12 cellular contexts compared by ENCODE assay signal in the genomic region with DNA sequence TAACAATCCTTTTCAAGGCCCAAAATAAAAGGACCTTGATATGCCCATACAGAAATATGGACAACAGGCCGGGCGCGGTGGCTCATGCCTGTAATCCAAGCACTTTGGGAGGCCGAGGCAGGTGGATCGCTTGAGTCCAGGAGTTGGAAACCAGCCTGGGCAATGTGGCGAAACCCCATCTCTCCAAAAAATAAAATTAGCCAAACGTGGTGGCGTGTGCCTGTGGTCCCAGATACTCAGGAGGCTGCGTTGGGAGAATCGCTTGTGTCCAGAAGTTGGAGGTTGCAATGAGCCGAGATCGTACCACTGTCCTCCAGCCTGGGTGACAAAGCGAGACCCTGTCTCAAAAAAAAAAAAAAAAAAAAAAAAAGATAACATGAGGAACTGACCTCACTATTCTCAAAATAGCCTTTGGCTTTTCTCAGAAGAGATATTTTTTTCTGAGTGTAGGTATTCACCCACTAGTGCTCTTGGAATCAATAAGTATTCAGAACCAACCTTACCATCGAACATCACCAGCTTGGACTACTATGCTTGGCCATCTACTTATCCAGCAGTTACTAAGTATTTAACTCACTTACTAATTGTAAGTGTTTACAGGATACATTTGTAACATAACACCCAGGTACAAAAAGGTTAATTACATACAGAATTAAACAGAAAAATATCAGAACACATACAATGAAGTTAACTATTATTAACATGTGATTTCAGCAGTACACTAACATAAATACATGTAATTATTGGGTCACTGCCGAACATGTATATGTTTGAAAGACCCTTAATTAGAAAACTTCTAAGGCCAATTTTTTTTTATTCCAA.
DNase-seq lines count a peak whose midpoint lies in the region; FAIRE-seq and TF ChIP-seq lines count a peak whose summit lies in the region.
"Had no signal": no experiment of that assay in that cellular context is flagged by ENCODE, and none has a peak within 500 bp of the region (broad histone marks: within the 10 kb centered on the region; RNA-seq: fewer than 3 reads in every experiment).

No MANE protein-coding gene starts in this region.

- no peaks in the 10 kb centered on the region for H3K79me1 ChIP-seq in H1 (ENCODE audit: low read depth, low read length)

- H3K9me3 ChIP-seq in AG04450 (ENCODE audit: control insufficient read depth, insufficient read depth, low read length) (no peaks in the 10 kb centered on the region), H1 (ENCODE audit: insufficient read depth in 2 of 2, low read depth in 1 of 2, low read length in 1 of 2) (peaks cover 0 to 3% of the 10 kb centered on the region in 2 experiments; a peak in 1 of 4 replicates)
- H3K9me3 ChIP-seq: Peyer's patch had no signal

- H4K8ac ChIP-seq in H1 (ENCODE audit: extremely low read depth, insufficient read depth, low read length): no peak overlapping the region

- H4K5ac ChIP-seq in H1 (ENCODE audit: insufficient read length, low read depth, low read length): no peak overlapping the region

- H3K56ac ChIP-seq in H1 (replicated peaks; ENCODE audit: insufficient read length, low read depth, low read length): no peak overlapping the region

- no peaks in the 10 kb centered on the region for H3K27me3 ChIP-seq in AG04450 (ENCODE audit: control insufficient read depth, insufficient read depth, low read length)
- no peaks in the 10 kb centered on the region for H3K27me3 ChIP-seq in H1 (replicated peaks in 1 of 4; ENCODE audit: control insufficient read depth in 3 of 4, extremely low read depth in 1 of 4, insufficient read depth in 3 of 4, low read length in 3 of 4)
- H3K27me3 ChIP-seq: Peyer's patch had no signal

- no peak overlapping the region for H2AK5ac ChIP-seq in H1 (ENCODE audit: low read depth, low read length)

- no peak overlapping the region for H2AFZ ChIP-seq in H1 (ENCODE audit: low read length)

- H3K79me2 ChIP-seq in H1 (ENCODE audit: control insufficient read depth in 1 of 2, insufficient read depth in 2 of 2, low read length in 2 of 2): peaks cover 0 to 6% of the 10 kb centered on the region in 2 experiments; a peak in 1 of 4 replicates

- H4K20me1 ChIP-seq in H1 (replicated peaks in 1 of 2; ENCODE audit: control insufficient read depth in 1 of 2, insufficient read depth in 2 of 2, low read length in 2 of 2): no peaks in the 10 kb centered on the region

- WGBS in H1 (ENCODE audit: extremely low coverage in 1 of 2, insufficient coverage in 1 of 2, insufficient read length in 1 of 2, insufficient replicate concordance in 2 of 2, low coverage in 1 of 2, low lambda C conversion rate in 2 of 2, missing lambda C conversion rate in 1 of 2), 2 experiments: 91% methylated on average over 14 of the region's 15 CpGs; no CpG with 5 or more reads in 1 of the 2 experiments

- H2BK20ac ChIP-seq in H1 (ENCODE audit: low read length): no peak overlapping the region

- H3K4me3 ChIP-seq in AG04450 (ENCODE audit: low read depth, low read length) (no peak overlapping the region), GM08714 (ENCODE audit: low read length) (peak overlapping the region; percentile 6; the same call in 1 of the 2 replicates), H1 (ENCODE audit: extremely low read depth in 1 of 4, insufficient read depth in 2 of 4, low read depth in 3 of 4, low read length in 4 of 4) (peak overlapping the region in 2 of 4 experiments; percentile 67 to 69; a peak in 3 of 8 replicates)

- H3K27ac ChIP-seq in AG04450 (ENCODE audit: low read depth, low read length): peak overlapping the region; percentile 13
- H3K27ac ChIP-seq in H1 (ENCODE audit: low read depth, low read length): no peak overlapping the region; the same call in 1 of the 2 replicates

- peak overlapping the region; percentile 65 for H4K91ac ChIP-seq in H1 (replicated peaks; ENCODE audit: insufficient read length, low read length)

- TF ChIP-seq POLR2A in H1 (IDR thresholded peaks at IDR 0.05; ENCODE audit: control extremely low read depth in 1 of 2, low read depth in 2 of 2, low read length in 2 of 2): peak in 1 of 2 experiments; percentile 84; a peak in 2 of 3 replicates

- H2BK12ac ChIP-seq in H1 (ENCODE audit: low read depth, low read length): no peak overlapping the region

- no peak overlapping the region; a peak in 1 of 7 replicates for H3K9ac ChIP-seq in H1 (replicated peaks in 1 of 4; ENCODE audit: extremely low read depth in 1 of 4, low read depth in 3 of 4, low read length in 3 of 4)

- peak overlapping the region; percentile 64; the same call in 1 of the 2 replicates for H2BK5ac ChIP-seq in H1 (ENCODE audit: low read depth, low read length)

- CTCF ChIA-PET in AG04450 (lab: Charles Lee) (interaction anchor here (1.1 to 2.7 kb wide), 2 partner anchors 17 to 83 kb away, joined by 3 to 17 read pairs; no protein-coding TSS in a partner anchor), H1 (lab: Charles Lee; ENCODE audit: partially characterized antibody) (interaction anchor here (0.6 to 1.7 kb wide), 4 partner anchors 8 to 319 kb away, joined by 3 to 5 read pairs (median 4); a partner anchor contains a TSS), HEK293T (lab: Yijun Ruan, JAX) (no interaction called here)

- FAIRE-seq in H1 (lab: Jason Lieb, UNC): no peak

- H3K36me3 ChIP-seq in H1 (ENCODE audit: control insufficient read depth in 2 of 4, insufficient read depth in 4 of 4, low read length in 3 of 4): no peaks in the 10 kb centered on the region
- H3K36me3 ChIP-seq: Peyer's patch had no signal

- H3K4me2 ChIP-seq in H1 (ENCODE audit: insufficient read depth in 1 of 2, low read depth in 2 of 2, low read length in 2 of 2): peak overlapping the region; percentile 73 to 99; a peak in 2 of 4 replicates

- H3K23me2 ChIP-seq in H1 (ENCODE audit: low read depth, low read length): peaks cover 15% of the 10 kb centered on the region

- H2BK120ac ChIP-seq in H1 (replicated peaks; ENCODE audit: low read depth, low read length): no peak overlapping the region

- no peak overlapping the region for H3K14ac ChIP-seq in H1 (ENCODE audit: insufficient read length)

- no peak overlapping the region for H2BK15ac ChIP-seq in H1 (ENCODE audit: low read length)

- no peak for TF ChIP-seq EP300 in H1 (IDR thresholded peaks at IDR 0.05; ENCODE audit: borderline replicate concordance in 1 of 2, low read depth in 2 of 2, low read length in 2 of 2)

- H3K4ac ChIP-seq in H1 (replicated peaks; ENCODE audit: insufficient read length, low read depth, low read length): no peak overlapping the region

- peaks cover 0 to 6% (median 2%) of the 10 kb centered on the region in 4 experiments; a peak in 3 of 7 replicates for H3K4me1 ChIP-seq in H1 (replicated peaks in 1 of 4; ENCODE audit: control insufficient read depth in 3 of 4, insufficient read depth in 4 of 4, low read length in 3 of 4)

- no peak overlapping the region for H3K23ac ChIP-seq in H1 (ENCODE audit: insufficient read length)

- TF ChIP-seq CTCF in AG04450 (IDR thresholded peaks at IDR 0.05; ENCODE audit: low read depth, low read length) (no peak), H1 (IDR thresholded peaks at IDR 0.05; ENCODE audit: control extremely low read depth in 1 of 3, insufficient read depth in 1 of 3, low read depth in 1 of 3, low read length in 3 of 3) (no peak)

- DNase-seq in AG04450 (ENCODE audit: low read depth, low spot score) (no peak), OCI-M1 (lab: John Stamatoyannopoulos, UW) (peak; percentile 89), H1 (ENCODE audit: low read depth in 1 of 2, low spot score in 2 of 2) (peak in 1 of 2 experiments; percentile 49), epidermal melanocyte (ENCODE audit: insufficient read length, low spot score) (no peak), HEK293T (ENCODE audit: extremely low spot score) (no peak), dermis blood vessel endothelial cell (no peak), DMS114 treated with DMSO at 0.1 percent for 48 hours (lab: John Stamatoyannopoulos, UW; ENCODE audit: unreplicated experiment) (no peak)
- DNase-seq: central memory CD4-positive, alpha-beta T cell; DMS79 treated with DMSO at 0.1 percent for 48 hours; mesenchymal stem cell; Peyer's patch had no signal

- H3K18ac ChIP-seq in H1 (ENCODE audit: extremely low read depth, low read length): peak overlapping the region; percentile 33; the same call in 1 of the 2 replicates

- POLR2A ChIA-PET in AG04450 (lab: Yijun Ruan, JAX): interaction anchor here (0.6 to 2.4 kb wide), 5 partner anchors 10 to 663 kb away, joined by 3 to 25 read pairs (median 12); a partner anchor contains a TSS
- POLR2A ChIA-PET in H1 (lab: Charles Lee; ENCODE audit: partially characterized antibody): interaction anchor here (0.7 to 11.2 kb wide), 26 partner anchors 8 to 1782 kb away, joined by 3 to 959 read pairs (median 20); a partner anchor contains a TSS
- POLR2A ChIA-PET in HEK293T (lab: Yijun Ruan, JAX): interaction anchor here (0.6 to 9.4 kb wide), 4 partner anchors 10 to 82 kb away, joined by 3 to 323 read pairs (median 76); a partner anchor contains a TSS

- no peak for TF ChIP-seq RAD21 in H1 (IDR thresholded peaks at IDR 0.05 in 1 of 2, conservative IDR thresholded peaks at IDR 0.05 in 1 of 2; ENCODE audit: low read depth in 2 of 2, low read length in 2 of 2)

TF ChIP-seq in H1, 55 proteins besides CTCF, POLR2A, EP300 and RAD21:
- TF ChIP-seq TAF7 (optimal IDR thresholded peaks at IDR 0.05; ENCODE audit: borderline replicate concordance, low read depth, low read length): peak; percentile 74
- no peak for TF ChIP-seq RFX5 (IDR thresholded peaks at IDR 0.05; ENCODE audit: borderline replicate concordance, low read depth, low read length)
- TF ChIP-seq POU5F1 (IDR thresholded peaks at IDR 0.05; ENCODE audit: low read depth, low read length): no peak
- no peak for TF ChIP-seq KDM1A (IDR thresholded peaks at IDR 0.05; ENCODE audit: borderline replicate concordance, low read length)
- TF ChIP-seq POLR2AphosphoS5 (IDR thresholded peaks at IDR 0.05; ENCODE audit: low read depth, low read length): peak; percentile 81
- TF ChIP-seq CBX8 (IDR thresholded peaks at IDR 0.05; ENCODE audit: borderline replicate concordance, low read depth, low read length): no peak

TF ChIP-seq in HEK293T, 16 proteins besides CTCF, POLR2A, EP300 and RAD21:
- no peak for TF ChIP-seq LEF1 (IDR thresholded peaks at IDR 0.05; ENCODE audit: borderline replicate concordance)
- no peak for TF ChIP-seq FOXK2 (IDR thresholded peaks at IDR 0.05)
- no peak for TF ChIP-seq FOXA1 (IDR thresholded peaks at IDR 0.05)
- no peak for TF ChIP-seq ZNF384 (IDR thresholded peaks at IDR 0.05)
- no peak for TF ChIP-seq ELF4 (IDR thresholded peaks at IDR 0.05)
- TF ChIP-seq, protein P1, sequence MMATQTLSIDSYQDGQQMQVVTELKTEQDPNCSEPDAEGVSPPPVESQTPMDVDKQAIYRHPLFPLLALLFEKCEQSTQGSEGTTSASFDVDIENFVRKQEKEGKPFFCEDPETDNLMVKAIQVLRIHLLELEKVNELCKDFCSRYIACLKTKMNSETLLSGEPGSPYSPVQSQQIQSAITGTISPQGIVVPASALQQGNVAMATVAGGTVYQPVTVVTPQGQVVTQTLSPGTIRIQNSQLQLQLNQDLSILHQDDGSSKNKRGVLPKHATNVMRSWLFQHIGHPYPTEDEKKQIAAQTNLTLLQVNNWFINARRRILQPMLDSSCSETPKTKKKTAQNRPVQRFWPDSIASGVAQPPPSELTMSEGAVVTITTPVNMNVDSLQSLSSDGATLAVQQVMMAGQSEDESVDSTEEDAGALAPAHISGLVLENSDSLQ (IDR thresholded peaks at IDR 0.05): no peak
